8 cellular contexts compared by ENCODE assay signal in the genomic region with DNA sequence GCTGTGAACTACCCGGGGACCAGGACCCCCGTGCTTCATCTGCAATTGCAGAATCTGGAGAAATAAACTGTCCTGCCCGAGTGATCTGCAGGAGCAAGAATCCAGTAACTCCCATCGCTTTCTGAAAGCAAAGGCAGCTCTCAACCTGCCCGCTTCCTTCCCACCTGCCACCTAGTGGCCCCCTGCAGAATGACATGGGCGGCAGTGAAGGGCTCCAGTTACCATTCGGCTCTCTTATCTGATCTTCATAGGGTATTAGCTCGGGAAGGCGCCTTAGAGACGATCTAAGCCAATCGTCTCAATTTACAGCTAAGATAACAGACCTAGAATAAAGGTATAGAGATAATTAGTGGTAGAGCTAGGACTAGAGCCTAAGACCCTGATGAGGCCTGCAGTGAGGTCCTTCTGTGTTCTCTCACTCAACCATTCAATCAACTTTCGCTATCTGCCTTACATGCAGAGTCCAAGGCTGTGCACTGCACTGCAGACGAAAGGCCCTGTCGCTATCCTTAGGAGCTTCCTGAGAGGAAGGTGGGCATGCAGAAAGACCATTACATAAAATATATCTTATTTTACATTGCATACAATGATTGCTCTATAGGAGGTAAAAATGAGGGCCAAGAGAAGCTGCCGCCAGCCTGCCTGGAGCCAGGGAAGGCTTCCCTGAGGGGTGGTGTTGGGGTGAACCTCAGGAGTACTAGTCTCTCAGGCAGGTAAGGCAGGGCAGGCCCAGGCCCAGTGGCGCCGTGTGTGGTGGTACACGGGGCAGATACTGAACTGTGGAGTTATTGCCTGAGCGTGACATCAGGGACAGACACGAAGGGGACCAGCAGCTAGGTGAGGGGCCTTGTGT. TPM values are rescaled to one million over a fixed set of nuclear protein-coding genes. Genes with fewer than 3 reads are reported as not detected.
DNase-seq lines count a peak whose midpoint lies in the region; ATAC-seq, FAIRE-seq and TF ChIP-seq lines count a peak whose summit lies in the region.

No MANE protein-coding gene starts in this region.

- peaks cover 39% of the 10 kb centered on the region for H3K27me3 Mint-ChIP-seq in activated CD8-positive, alpha-beta memory T cell treated with anti-CD3 and anti-CD28 coated beads, Interleukin-2, amount 10 ng/mL, durations not matched to agents 7 days and 5 days

- H3K36me3 Mint-ChIP-seq in activated CD8-positive, alpha-beta memory T cell treated with anti-CD3 and anti-CD28 coated beads, Interleukin-2, amount 10 ng/mL, durations not matched to agents 7 days and 5 days: no peaks in the 10 kb centered on the region

- no peak for TF ChIP-seq POLR2A in endothelial cell of umbilical vein (IDR thresholded peaks at IDR 0.05; ENCODE audit: low read depth, low read length)

- H3K79me2 ChIP-seq in endothelial cell of umbilical vein (ENCODE audit: control insufficient read depth, insufficient read depth, low read length): no peaks in the 10 kb centered on the region

- H4K20me1 ChIP-seq in endothelial cell of umbilical vein (replicated peaks; ENCODE audit: control insufficient read depth, extremely low read depth, insufficient read depth, low read length): no peaks in the 10 kb centered on the region

- CTCF ChIA-PET in activated CD8-positive, alpha-beta memory T cell treated with anti-CD3 and anti-CD28 coated beads, Interleukin-2, amount 10 ng/mL, durations not matched to agents 7 days and 5 days (lab: Charles Lee): interaction anchor here (0.7 to 4.3 kb wide), 40 partner anchors 9 to 501 kb away, joined by 3 to 46 read pairs (median 4); a partner anchor contains a TSS
- CTCF ChIA-PET in endothelial cell of umbilical vein (lab: Charles Lee): interaction anchor here (0.7 to 5.3 kb wide), 56 partner anchors 9 to 756 kb away, joined by 3 to 121 read pairs (median 4); a partner anchor contains a TSS

- H3K9me3 Mint-ChIP-seq in activated CD8-positive, alpha-beta memory T cell treated with anti-CD3 and anti-CD28 coated beads, Interleukin-2, amount 10 ng/mL, durations not matched to agents 7 days and 5 days (ENCODE audit: low read depth): no peaks in the 10 kb centered on the region

- H3K4me1 Mint-ChIP-seq in activated CD8-positive, alpha-beta memory T cell treated with anti-CD3 and anti-CD28 coated beads, Interleukin-2, amount 10 ng/mL, durations not matched to agents 7 days and 5 days: peaks cover 10% of the 10 kb centered on the region

- no peaks in the 10 kb centered on the region for H3K9me3 ChIP-seq in endothelial cell of umbilical vein (replicated peaks; ENCODE audit: control insufficient read depth, insufficient read depth, low read length)

- H3K9me1 ChIP-seq in endothelial cell of umbilical vein (replicated peaks; ENCODE audit: control insufficient read depth, extremely low read depth, insufficient read depth, low read length): no peaks in the 10 kb centered on the region

- peak; percentile 97 for TF ChIP-seq CTCF in AG09309 (IDR thresholded peaks at IDR 0.05; ENCODE audit: control insufficient read depth, insufficient read depth, low read depth, low read length, missing control alignments)
- peak; percentile 95 to 97 for TF ChIP-seq CTCF in endothelial cell of umbilical vein (IDR thresholded peaks at IDR 0.05; ENCODE audit: extremely low read depth in 1 of 2, insufficient read depth in 1 of 2, low read depth in 1 of 2, low read length in 2 of 2)

- intact Hi-C loops in endothelial cell of umbilical vein (cut with micrococcal nuclease): loop anchor here (1.0 kb wide), 4 partner anchors 88 to 252 kb away; a partner anchor contains a TSS

- H3K4me1 ChIP-seq in endothelial cell of umbilical vein (ENCODE audit: control insufficient read depth, extremely low read depth, insufficient read depth, low read length): no peaks in the 10 kb centered on the region

- POLR2A ChIA-PET in endothelial cell of umbilical vein (lab: Charles Lee): interaction anchor here (0.5 to 1.1 kb wide), 3 partner anchors 94 to 359 kb away, joined by 3 to 5 read pairs (median 3); a partner anchor contains a TSS

- BruUV-seq in endothelial cell of umbilical vein (replicated peaks; lab: Mats Ljungman, UMichigan): no TSS peak

- H3K4me3 ChIP-seq in AG09309 (ENCODE audit: control insufficient read depth, low read depth, low read length) (no peak overlapping the region), endothelial cell of umbilical vein (replicated peaks in 1 of 3; ENCODE audit: insufficient read depth in 1 of 3, low read depth in 1 of 3, low read length in 3 of 3) (no peak overlapping the region)

- dilution Hi-C loops in endothelial cell of umbilical vein (cut with MboI; ENCODE audit: extremely low pct_ligation_motif_present, low sequenced_read_pairs): no loop called here

- no peak overlapping the region for H3K4me2 ChIP-seq in endothelial cell of umbilical vein (ENCODE audit: insufficient read depth, low read length)

- H3K9ac ChIP-seq in endothelial cell of umbilical vein (replicated peaks; ENCODE audit: extremely low read depth, insufficient read depth, low read length): no peak overlapping the region

- H3K36me3 ChIP-seq in endothelial cell of umbilical vein (ENCODE audit: control insufficient read depth in 2 of 2, extremely low read depth in 1 of 2, insufficient read depth in 2 of 2, low read length in 2 of 2): no peaks in the 10 kb centered on the region

- DNase-seq in AG09309 (ENCODE audit: low read depth) (peak; percentile 38), HUDEP-2 (lab: John Stamatoyannopoulos, UW; ENCODE audit: unreplicated experiment in 76 of 76) (peak in 75 of 76 experiments; percentile 30 to 96 (median 85)), NOMO-1 treated with dmso at 0.1 percent for 144 hours (lab: John Stamatoyannopoulos, UW; ENCODE audit: unreplicated experiment) (peak; percentile 75), endothelial cell of umbilical vein (ENCODE audit: low read depth, low spot score) (peak; percentile 79), myocyte (ENCODE audit: low read depth) (peak; percentile 87)
- peak; percentile 86 for DNase-seq in activated CD8-positive, alpha-beta memory T cell treated with anti-CD3 and anti-CD28 coated beads, Interleukin-2, amount 10 ng/mL, durations not matched to agents 7 days and 5 days
- peak; percentile 89 for DNase-seq in stimulated activated CD8-positive, alpha-beta memory T cell treated with anti-CD3 and anti-CD28 coated beads, Interleukin-4, amount 100 ng/mL, for 48 hours

- peak; percentile 63 for ATAC-seq in GM19035 (IDR thresholded peaks at IDR 0.05; ENCODE audit: unreplicated experiment)
- ATAC-seq in activated CD8-positive, alpha-beta memory T cell treated with anti-CD3 and anti-CD28 coated beads, Interleukin-2, amount 10 ng/mL, durations not matched to agents 7 days and 5 days: peak; percentile 94

- no peak overlapping the region for H3K27ac ChIP-seq in endothelial cell of umbilical vein (ENCODE audit: insufficient read depth, low read depth, low read length)

- peak overlapping the region; percentile 12 for H3K4me3 Mint-ChIP-seq in activated CD8-positive, alpha-beta memory T cell treated with anti-CD3 and anti-CD28 coated beads, Interleukin-2, amount 10 ng/mL, durations not matched to agents 7 days and 5 days

- no peak overlapping the region for H3K27ac Mint-ChIP-seq in activated CD8-positive, alpha-beta memory T cell treated with anti-CD3 and anti-CD28 coated beads, Interleukin-2, amount 10 ng/mL, durations not matched to agents 7 days and 5 days

- peak; percentile 97 for FAIRE-seq in endothelial cell of umbilical vein (lab: Jason Lieb, UNC)

- peak overlapping the region; percentile 50 for H2AFZ ChIP-seq in endothelial cell of umbilical vein (ENCODE audit: low read depth, low read length)

- peaks cover 11 to 14% of the 10 kb centered on the region in 2 experiments for H3K27me3 ChIP-seq in endothelial cell of umbilical vein (ENCODE audit: control insufficient read depth in 2 of 2, insufficient read depth in 2 of 2, low read length in 2 of 2)

TF ChIP-seq in endothelial cell of umbilical vein, 7 proteins besides CTCF, POLR2A, EP300 and RAD21:
- TF ChIP-seq MYC (IDR thresholded peaks at IDR 0.05; ENCODE audit: low read depth, low read length): no peak
- peak; percentile 86 for TF ChIP-seq GATA2 (IDR thresholded peaks at IDR 0.05; ENCODE audit: insufficient read depth, insufficient read length, low read depth, low read length)

RNA-seq across cellular contexts. Expression of a gene that starts 7.1 kb away (rescaled TPM):
- total RNA-seq in activated CD8-positive, alpha-beta memory T cell treated with anti-CD3 and anti-CD28 coated beads, Interleukin-2, amount 10 ng/mL, durations not matched to agents 7 days and 5 days: 10 to 100 TPM; 24.4 TPM
- 31.1 and 31.4 TPM in 2 replicates for total RNA-seq in endothelial cell of umbilical vein
- polyA plus RNA-seq in endothelial cell of umbilical vein: 46.0 and 72.2 TPM in 2 replicates
- polyA plus RNA-seq in endothelial cell of umbilical vein (2011; cell fraction: cytosol; rRNA removed): 31.6 and 37.9 TPM in 2 replicates
- 17.1 and 18.3 TPM in 2 replicates for polyA plus RNA-seq in endothelial cell of umbilical vein (2011; cell fraction: nucleus; rRNA removed)
- 26.1 and 26.2 TPM in 2 replicates for polyA plus RNA-seq in endothelial cell of umbilical vein (2012)
- polyA minus RNA-seq in endothelial cell of umbilical vein: 18.5 and 20.7 TPM in 2 replicates
- polyA minus RNA-seq in endothelial cell of umbilical vein (2011; cell fraction: cytosol; rRNA and poly(A)+ RNA removed): 18.9 TPM
- 11.0 and 11.1 TPM in 2 replicates for polyA minus RNA-seq in endothelial cell of umbilical vein (2011; cell fraction: nucleus; rRNA and poly(A)+ RNA removed)
- total RNA-seq in myocyte: 16.8 and 43.0 TPM in 2 replicates
- polyA plus RNA-seq in myocyte (2012): 29.4 TPM

RNA-seq across cellular contexts. Expression of a gene that starts 24.2 kb away (rescaled TPM):
- total RNA-seq in activated CD8-positive, alpha-beta memory T cell treated with anti-CD3 and anti-CD28 coated beads, Interleukin-2, amount 10 ng/mL, durations not matched to agents 7 days and 5 days: not detected
- total RNA-seq in endothelial cell of umbilical vein (3.6 and 8.3 TPM in 2 replicates), myocyte (112 and 114 TPM in 2 replicates)
- 5.1 and 7.8 TPM in 2 replicates for polyA plus RNA-seq in endothelial cell of umbilical vein
- polyA plus RNA-seq in endothelial cell of umbilical vein (2011; cell fraction: cytosol; rRNA removed): 3.2 and 4.7 TPM in 2 replicates
- 1.9 and 2.5 TPM in 2 replicates for polyA plus RNA-seq in endothelial cell of umbilical vein (2011; cell fraction: nucleus; rRNA removed)
- 5.0 and 7.8 TPM in 2 replicates for polyA plus RNA-seq in endothelial cell of umbilical vein (2012)
- polyA minus RNA-seq in endothelial cell of umbilical vein: 3.4 and 3.8 TPM in 2 replicates
- not detected for polyA minus RNA-seq in endothelial cell of umbilical vein (2011; cell fraction: cytosol; rRNA and poly(A)+ RNA removed)
- polyA minus RNA-seq in endothelial cell of umbilical vein (2011; cell fraction: nucleus; rRNA and poly(A)+ RNA removed): 0.67 and 1.1 TPM in 2 replicates
- 71.2 TPM for polyA plus RNA-seq in myocyte (2012)

Comparison
In these comparisons a context has a peak if more than half of its experiments do, and no peak if none do; other contexts are left out.
1. DNase-seq: peak in every context shown above with its lines; median percentile 89 in stimulated activated CD8-positive, alpha-beta memory T cell treated with anti-CD3 and anti-CD28 coated beads, Interleukin-4, amount 100 ng/mL, for 48 hours; 87 in myocyte; 86 in activated CD8-positive, alpha-beta memory T cell treated with anti-CD3 and anti-CD28 coated beads, Interleukin-2, amount 10 ng/mL, durations not matched to agents 7 days and 5 days; 85 in HUDEP-2; 79 in endothelial cell of umbilical vein; 75 in NOMO-1 treated with dmso at 0.1 percent for 144 hours; 38 in AG09309.
2. RNA of a gene that starts 24.2 kb away (total RNA-seq): 112 to 114 TPM in myocyte; 3.6 to 8.3 TPM in endothelial cell of umbilical vein and not detected in activated CD8-positive, alpha-beta memory T cell treated with anti-CD3 and anti-CD28 coated beads, Interleukin-2, amount 10 ng/mL, durations not matched to agents 7 days and 5 days; every median in the first group is over 10 times any median in the second.